17 cellular contexts compared by ENCODE assay signal in genomic region chr10:102670871-102671434, GRCh38. TPM values are rescaled to one million over a fixed set of nuclear protein-coding genes. Genes with fewer than 3 reads are reported as not detected.
DNase-seq lines count a peak whose midpoint lies in the region; ATAC-seq, FAIRE-seq and TF ChIP-seq lines count a peak whose summit lies in the region.
"Had no signal": no experiment of that assay in that cellular context is flagged by ENCODE, and none has a peak within 500 bp of the region (broad histone marks: within the 10 kb centered on the region; RNA-seq: fewer than 3 reads in every experiment).

No MANE protein-coding gene starts in this region.

- H3K9ac ChIP-seq in IMR-90 (ENCODE audit: low read depth, low read length), result no peak overlapping the region
- peak overlapping the region in 1 of 2 experiments; percentile 45; a peak in 1 of 4 replicates for H3K9ac ChIP-seq in K562 (ENCODE audit: insufficient read depth in 1 of 2, low read depth in 2 of 2, low read length in 2 of 2)

- in situ Hi-C loops in IMR-90 (cut with MboI; ENCODE audit: low sequenced_read_pairs) (no loop called here), K562 (cut with MboI) (no loop called here)

- no peak overlapping the region for H3K4me2 ChIP-seq in IMR-90 (ENCODE audit: low read depth, low read length)
- peak overlapping the region; percentile 52 for H3K4me2 ChIP-seq in K562 (ENCODE audit: insufficient read depth, low read length)

- CTCF ChIA-PET in CD4-positive, alpha-beta memory T cell (lab: Charles Lee; ENCODE audit: partially characterized antibody), result interaction anchor here (0.7 to 4.4 kb wide), 9 partner anchors 8 to 63 kb away, joined by 3 to 39 read pairs (median 9); partner anchors contain the start of genes ARL3, SFXN2 and TRIM8
- CTCF ChIA-PET in IMR-90 (lab: Yijun Ruan, JAX), result no interaction called here
- CTCF ChIA-PET in K562 (lab: Yijun Ruan, JAX; ENCODE audit: low intra/inter-chr PET ratio), result no interaction called here

- no peak overlapping the region for H3K56ac ChIP-seq in IMR-90 (ENCODE audit: extremely low read depth, insufficient read depth, low read length)

- POLR2A ChIA-PET in CD4-positive, alpha-beta memory T cell (lab: Charles Lee; ENCODE audit: partially characterized antibody), result interaction anchor here (2.1 to 13.6 kb wide), 3 partner anchors 16 to 43 kb away, joined by 9 to 431 read pairs (median 10); partner anchors contain the start of genes ARL3, SFXN2 and TRIM8
- POLR2A ChIA-PET in IMR-90 (lab: Charles Lee; ENCODE audit: unreplicated experiment), result no interaction called here
- POLR2A ChIA-PET in K562 (lab: Yijun Ruan, JAX), result interaction anchor here (1.2 kb wide), 1 partner anchor 59 kb away, joined by 3 read pairs; no protein-coding TSS in a partner anchor

- no peak overlapping the region for H3K4me3 ChIP-seq in CD4-positive, alpha-beta memory T cell (ENCODE audit: low read length in 2 of 2)
- H3K4me3 ChIP-seq in IMR-90 (ENCODE audit: insufficient read depth, low read depth, low read length) (no peak overlapping the region), K562 (no peak overlapping the region), coronary artery (no peak overlapping the region)
- H3K4me3 ChIP-seq: gastrocnemius medialis, upper lobe of left lung had no signal

- no peaks in the 10 kb centered on the region for H3K36me3 ChIP-seq in CD4-positive, alpha-beta memory T cell (ENCODE audit: insufficient read depth, low read length)
- H3K36me3 ChIP-seq in IMR-90 (ENCODE audit: control insufficient read depth, insufficient read depth, low read length) (no peaks in the 10 kb centered on the region), K562 (ENCODE audit: control insufficient read depth, insufficient read depth, low read length) (no peaks in the 10 kb centered on the region)
- H3K36me3 ChIP-seq: gastrocnemius medialis, upper lobe of left lung had no signal

- peak overlapping the region in 4 of 7 donors; percentile 9 to 35 (median 27) for H3K27ac Mint-ChIP-seq in CD4-positive, alpha-beta memory T cell
- H3K27ac Mint-ChIP-seq in mesothelial cell of epicardium, result peak overlapping the region; percentile 30
- H3K27ac Mint-ChIP-seq: activated CD4-positive, alpha-beta T cell treated with anti-CD3 and anti-CD28 coated beads for 36 hours; activated naive CD8-positive, alpha-beta T cell; T-helper 1 cell treated with Interleukin-12 subunit alpha and Interleukin-12 subunit beta and Interleukin-4 antibody, amounts not matched to agents 30 μg/mL and 1 μg/mL, for 36 hours had no signal

- H2BK15ac ChIP-seq in IMR-90 (ENCODE audit: low read depth, low read length), result no peak overlapping the region

- no peaks in the 10 kb centered on the region for H3K27me3 Mint-ChIP-seq in CD4-positive, alpha-beta memory T cell
- H3K27me3 Mint-ChIP-seq in mesothelial cell of epicardium (ENCODE audit: low read depth), result no peaks in the 10 kb centered on the region
- H3K27me3 Mint-ChIP-seq: activated CD4-positive, alpha-beta T cell treated with anti-CD3 and anti-CD28 coated beads for 36 hours; activated naive CD8-positive, alpha-beta T cell had no signal

- H2BK20ac ChIP-seq in IMR-90 (ENCODE audit: low read depth, low read length), result 0 out of 2 replicates have a peak overlapping the region, but pooled peaks have one; percentile 5

- no CpG with 5 or more reads among the region's 6 CpGs for WGBS in IMR-90 (ENCODE audit: extremely low coverage in 2 of 2, insufficient read length in 1 of 2), 2 experiments
- 0% methylated on average over 6 of the region's 6 CpGs for WGBS in K562 (ENCODE audit: insufficient coverage, low coverage, missing lambda C conversion rate)

- H3K79me1 ChIP-seq in IMR-90 (ENCODE audit: low read depth in 1 of 2, low read length in 2 of 2), result peaks cover 0 to 29% of the 10 kb centered on the region in 2 experiments; a peak in 2 of 4 replicates

- H3K14ac ChIP-seq in IMR-90 (replicated peaks; ENCODE audit: low read depth, low read length), result 0 out of 2 replicates have a peak overlapping the region, but pooled peaks have one; percentile 29

- no peaks in the 10 kb centered on the region for H3K9me3 ChIP-seq in CD4-positive, alpha-beta memory T cell (ENCODE audit: control insufficient read depth in 1 of 2, low read length in 2 of 2)
- H3K9me3 ChIP-seq in IMR-90 (ENCODE audit: control insufficient read depth, insufficient read depth, low read length) (no peaks in the 10 kb centered on the region), K562 (replicated peaks; ENCODE audit: control insufficient read depth, insufficient read depth, low read depth, low read length) (no peaks in the 10 kb centered on the region)
- H3K9me3 ChIP-seq: gastrocnemius medialis, upper lobe of left lung had no signal

- no peak for DNase-seq in CD4-positive, alpha-beta memory T cell
- DNase-seq in IMR-90 (no peak), K562 (ENCODE audit: extremely low read depth in 1 of 4, low spot score in 3 of 4) (peak; percentile 56 to 69 (median 62)), mesothelial cell of epicardium (ENCODE audit: low spot score in 2 of 2, unreplicated experiment in 2 of 2) (no peak), RCC 7860 (ENCODE audit: low spot score) (no peak), coronary artery (ENCODE audit: low spot score) (no peak), occipital lobe (lab: John Stamatoyannopoulos, UW) (no peak)
- DNase-seq: activated CD4-positive, alpha-beta T cell treated with anti-CD3 and anti-CD28 coated beads for 36 hours; activated CD8-positive, alpha-beta memory T cell treated with anti-CD3 and anti-CD28 coated beads, Interleukin-2, amount 50 U/mL, for 4 hours; gastrocnemius medialis; midbrain; NCI-H1105 treated with DMSO at 0.1 percent for 48 hours; NCI-H526 treated with DMSO at 0.1 percent for 48 hours had no signal

- H3K9me3 Mint-ChIP-seq in CD4-positive, alpha-beta memory T cell, result peaks cover 0 to 2% (median 0%) of the 10 kb centered on the region in 8 donors
- H3K9me3 Mint-ChIP-seq in mesothelial cell of epicardium, result no peaks in the 10 kb centered on the region
- H3K9me3 Mint-ChIP-seq: T-helper 1 cell treated with Interleukin-12 subunit alpha and Interleukin-12 subunit beta and Interleukin-4 antibody, amounts not matched to agents 30 μg/mL and 1 μg/mL, for 36 hours had no signal

- no peak for TF ChIP-seq RAD21 in IMR-90 (IDR thresholded peaks at IDR 0.05; ENCODE audit: low read length)
- no peak for TF ChIP-seq RAD21 in K562 (CRISPR knock-in tag; conservative IDR thresholded peaks at IDR 0.05 in 1 of 2, IDR thresholded peaks at IDR 0.05 in 1 of 2)

- no peak overlapping the region for H4K8ac ChIP-seq in IMR-90 (ENCODE audit: low read depth in 2 of 2, low read length in 2 of 2)

- H2AFZ ChIP-seq in IMR-90 (replicated peaks; ENCODE audit: low read length, poor library complexity) (no peak overlapping the region), K562 (ENCODE audit: low read depth, low read length) (0 out of 2 replicates have a peak overlapping the region, but pooled peaks have one; percentile 6)

- no peak overlapping the region for H3K18ac ChIP-seq in IMR-90 (ENCODE audit: low read depth, low read length)

- no peak overlapping the region for H2BK120ac ChIP-seq in IMR-90 (ENCODE audit: low read depth, low read length)

- H3K36me3 Mint-ChIP-seq in CD4-positive, alpha-beta memory T cell, result no peaks in the 10 kb centered on the region
- H3K36me3 Mint-ChIP-seq in mesothelial cell of epicardium, result no peaks in the 10 kb centered on the region
- H3K36me3 Mint-ChIP-seq: activated naive CD8-positive, alpha-beta T cell had no signal

- no peak for TF ChIP-seq EP300 in K562 (IDR thresholded peaks at IDR 0.05; ENCODE audit: low read length)

- H3K27me3 ChIP-seq in CD4-positive, alpha-beta memory T cell (ENCODE audit: insufficient read depth, low read length), result no peaks in the 10 kb centered on the region
- no peaks in the 10 kb centered on the region for H3K27me3 ChIP-seq in IMR-90 (ENCODE audit: control insufficient read depth, insufficient read depth, low read length)
- no peaks in the 10 kb centered on the region for H3K27me3 ChIP-seq in K562 (ENCODE audit: control insufficient read depth in 2 of 2, insufficient read depth in 2 of 2, low read length in 2 of 2)
- H3K27me3 ChIP-seq: gastrocnemius medialis, upper lobe of left lung had no signal

- peak overlapping the region; percentile 38; the same call in 1 of the 2 replicates for H2AK5ac ChIP-seq in IMR-90 (ENCODE audit: low read depth, low read length)

- FAIRE-seq in K562 (lab: Jason Lieb, UNC), result peak; percentile 79
- FAIRE-seq in RCC 7860 (lab: Jason Lieb, UNC), result no peak

- ATAC-seq in IMR-90 (ENCODE audit: low read depth) (no peak), K562 (peak; percentile 75), GM21367 (IDR thresholded peaks at IDR 0.05; ENCODE audit: unreplicated experiment) (no peak)
- ATAC-seq: activated CD4-positive, alpha-beta T cell treated with anti-CD3 and anti-CD28 coated beads for 36 hours; gastrocnemius medialis had no signal

- H3K9me1 ChIP-seq in IMR-90 (ENCODE audit: insufficient read depth, low read length) (peaks cover 16% of the 10 kb centered on the region), K562 (ENCODE audit: control insufficient read depth, insufficient read depth, low read length) (no peaks in the 10 kb centered on the region)

- no peak overlapping the region for H4K91ac ChIP-seq in IMR-90 (ENCODE audit: insufficient read depth, low read depth, low read length)

- peaks cover 64% of the 10 kb centered on the region for H3K4me1 ChIP-seq in CD4-positive, alpha-beta memory T cell (ENCODE audit: insufficient read depth, low read length)
- H3K4me1 ChIP-seq in IMR-90 (ENCODE audit: control insufficient read depth, insufficient read depth, low read length) (peaks cover 35% of the 10 kb centered on the region), K562 (replicated peaks in 1 of 2; ENCODE audit: control insufficient read depth in 2 of 2, insufficient read depth in 2 of 2, low read length in 2 of 2) (peaks cover 31 to 40% of the 10 kb centered on the region in 2 experiments)

- H3K4ac ChIP-seq in IMR-90 (ENCODE audit: low read depth, low read length), result peak overlapping the region; percentile 23; the same call in 1 of the 2 replicates

- intact Hi-C loops in CD4-positive, alpha-beta memory T cell (cut with micrococcal nuclease), result no loop called here
- intact Hi-C loops in IMR-90 (cut with micrococcal nuclease), result no loop called here
- intact Hi-C loops in K562 (cut with micrococcal nuclease), result loop anchor here (5.0 kb wide), 1 partner anchor 41 kb away; the partner anchor contains the start of genes ARL3 and SFXN2

- no peak overlapping the region for H2BK5ac ChIP-seq in IMR-90 (ENCODE audit: low read depth, low read length, poor library complexity, severe bottlenecking)

- TF ChIP-seq CTCF in IMR-90 (conservative IDR thresholded peaks at IDR 0.05; ENCODE audit: low read depth, low read length), result no peak
- no peak for TF ChIP-seq CTCF in K562 (IDR thresholded peaks at IDR 0.05 in 2 of 3, conservative IDR thresholded peaks at IDR 0.05 in 1 of 3; ENCODE audit: insufficient read depth in 2 of 3, low read depth in 1 of 3, low read length in 3 of 3)
- TF ChIP-seq CTCF in mesothelial cell of epicardium (IDR thresholded peaks at IDR 0.05; ENCODE audit: unreplicated experiment), result no peak
- no peak for TF ChIP-seq CTCF in coronary artery (IDR thresholded peaks at IDR 0.05)

- TF ChIP-seq POLR2A in IMR-90 (IDR thresholded peaks at IDR 0.05; ENCODE audit: low read depth, low read length) (no peak), K562 (conservative IDR thresholded peaks at IDR 0.05) (no peak)

- H3K4me3 Mint-ChIP-seq in CD4-positive, alpha-beta memory T cell, result no peak overlapping the region
- no peak overlapping the region for H3K4me3 Mint-ChIP-seq in mesothelial cell of epicardium
- H3K4me3 Mint-ChIP-seq: activated CD4-positive, alpha-beta T cell treated with anti-CD3 and anti-CD28 coated beads for 36 hours; activated naive CD8-positive, alpha-beta T cell; T-helper 1 cell treated with Interleukin-12 subunit alpha and Interleukin-12 subunit beta and Interleukin-4 antibody, amounts not matched to agents 30 μg/mL and 1 μg/mL, for 36 hours had no signal

- no peak overlapping the region; the same call in 1 of the 2 replicates for H3K23ac ChIP-seq in IMR-90 (ENCODE audit: low read depth, low read length)

- no peaks in the 10 kb centered on the region for H4K20me1 ChIP-seq in IMR-90 (ENCODE audit: insufficient read depth, low read length)
- no peaks in the 10 kb centered on the region for H4K20me1 ChIP-seq in K562 (replicated peaks; ENCODE audit: control insufficient read depth, insufficient read depth, low read length)

- BruUV-seq in IMR-90 (replicated peaks; lab: Mats Ljungman, UMichigan), result no TSS peak
- BruUV-seq in K562 (replicated peaks; lab: Mats Ljungman, UMichigan), result no TSS peak

- no peaks in the 10 kb centered on the region for H3K79me2 ChIP-seq in K562 (ENCODE audit: control insufficient read depth, insufficient read depth, low read length)

- H3K4me1 Mint-ChIP-seq in CD4-positive, alpha-beta memory T cell, result peaks cover 33 to 64% (median 43%) of the 10 kb centered on the region in 4 donors
- peaks cover 42% of the 10 kb centered on the region for H3K4me1 Mint-ChIP-seq in mesothelial cell of epicardium

- H4K5ac ChIP-seq in IMR-90 (ENCODE audit: low read depth, low read length), result no peak overlapping the region

- H2AK9ac ChIP-seq in IMR-90 (replicated peaks; ENCODE audit: low read depth, low read length, poor library complexity), result no peak overlapping the region

- no peak overlapping the region for H3K27ac ChIP-seq in CD4-positive, alpha-beta memory T cell (ENCODE audit: low read depth, low read length)
- H3K27ac ChIP-seq in IMR-90 (ENCODE audit: insufficient read depth, low read length) (no peak overlapping the region), K562 (ENCODE audit: extremely low read depth, low read depth, low read length) (no peak overlapping the region), coronary artery (peak overlapping the region in 1 of 2 donors; percentile 86)

- dilution Hi-C loops in IMR-90 (cut with HindIII; ENCODE audit: low sequenced_read_pairs, unreplicated experiment), result no loop called here

RNA-seq across cellular contexts. Expression of gene TRIM8, which starts 26.7 kb away (rescaled TPM):
- 10 to 100 TPM; 68.4 to 71.6 TPM for total RNA-seq in CD4-positive, alpha-beta memory T cell
- 10 to 100 TPM; 33.0 to 56.4 TPM for polyA plus RNA-seq in CD4-positive, alpha-beta memory T cell
- 25.5 and 30.0 TPM in 2 replicates for total RNA-seq in IMR-90 (2012; rRNA removed)
- polyA plus RNA-seq in IMR-90 (2012; rRNA removed), result 124 and 126 TPM in 2 replicates
- polyA plus RNA-seq in IMR-90 (2012; cell fraction: cytosol; rRNA removed), result 102 and 174 TPM in 2 replicates
- polyA plus RNA-seq in IMR-90 (2012; cell fraction: nucleus; rRNA removed; ENCODE audit: low replicate concordance), result 82.9 and 135 TPM in 2 replicates
- total RNA-seq in K562 (2011; cell fraction: chromatin; rRNA removed; ENCODE audit: low replicate concordance), result 16.6 and 38.8 TPM in 2 replicates
- total RNA-seq in K562 (2011; cell fraction: nucleolus; rRNA removed), result 21.6 and 25.2 TPM in 2 replicates
- 17.2 and 24.7 TPM in 2 replicates for total RNA-seq in K562 (2011; cell fraction: nucleoplasm; rRNA removed)
- 13.4 and 14.1 TPM in 2 replicates for total RNA-seq in K562 (2014; rRNA removed)
- total RNA-seq in K562 (2014; rRNA removed; fragmentation: Illumina TruSeq; extraction: Trizol), result 7.3 and 7.5 TPM in 2 replicates
- total RNA-seq in K562 (2015; rRNA removed; fragmentation: Illumina TruSeq; extraction: Trizol), result 8.9 and 9.7 TPM in 2 replicates
- total RNA-seq in K562 (2021), result 26.0 and 27.2 TPM in 2 replicates
- 9.1 and 11.2 TPM in 2 replicates for polyA plus RNA-seq in K562 (2011; rRNA removed)
- polyA plus RNA-seq in K562 (2011; cell fraction: cytosol; rRNA removed), result 6.0 and 15.5 TPM in 2 replicates
- 13.8 and 26.7 TPM in 2 replicates for polyA plus RNA-seq in K562 (2011; cell fraction: nucleus; rRNA removed)
- polyA plus RNA-seq in K562 (2012), result 23.8 and 28.1 TPM in 2 replicates
- 11.3 and 21.4 TPM in 2 replicates for polyA plus RNA-seq in K562 (2014; fragmentation: Illumina TruSeq; extraction: Trizol)
- polyA plus RNA-seq in K562 (2014; fragmentation: Nextera tagmentation; extraction: Ambion mirVana), result 1 to 10 TPM; 1.7 to 3.2 TPM
- polyA plus RNA-seq in K562 (2014; rRNA removed), result 12.6 and 20.4 TPM in 2 replicates
- polyA minus RNA-seq in K562 (2011; rRNA and poly(A)+ RNA removed), result 5.7 and 5.9 TPM in 2 replicates
- polyA minus RNA-seq in K562 (2011; cell fraction: cytosol; rRNA and poly(A)+ RNA removed), result 9.7 and 9.8 TPM in 2 replicates
- 9.2 and 11.4 TPM in 2 replicates for polyA minus RNA-seq in K562 (2011; cell fraction: nucleus; rRNA and poly(A)+ RNA removed)
- 74.3 to 85.3 TPM (median 79.2 TPM) in 3 replicates for total RNA-seq in mesothelial cell of epicardium
- total RNA-seq in occipital lobe, result 23.4 TPM

RNA-seq across cellular contexts. Expression of gene ARL3, which starts 43.2 kb away (rescaled TPM):
- 1 to 10 TPM; 3.7 to 4.0 TPM for total RNA-seq in CD4-positive, alpha-beta memory T cell
- 1 to 10 TPM; 5.8 to 7.3 TPM for polyA plus RNA-seq in CD4-positive, alpha-beta memory T cell
- total RNA-seq in IMR-90 (2012; rRNA removed) (5.0 and 11.7 TPM in 2 replicates), K562 (2014; rRNA removed) (2.7 and 2.9 TPM in 2 replicates), K562 (2014; rRNA removed; fragmentation: Illumina TruSeq; extraction: Trizol) (3.5 and 3.8 TPM in 2 replicates), K562 (2015; rRNA removed; fragmentation: Illumina TruSeq; extraction: Trizol) (2.9 and 3.2 TPM in 2 replicates), K562 (2021) (4.2 and 4.6 TPM in 2 replicates), mesothelial cell of epicardium (13.0 to 13.9 TPM (median 13.7 TPM) in 3 replicates), occipital lobe (31.2 TPM)
- polyA plus RNA-seq in IMR-90 (2012; rRNA removed) (12.9 and 14.3 TPM in 2 replicates), K562 (2011; rRNA removed) (4.8 and 5.5 TPM in 2 replicates), K562 (2014; fragmentation: Illumina TruSeq; extraction: Trizol) (4.2 and 5.5 TPM in 2 replicates), K562 (2014; fragmentation: Nextera tagmentation; extraction: Ambion mirVana) (1 to 10 TPM; 8.2 to 8.9 TPM), K562 (2014; rRNA removed) (5.1 and 5.2 TPM in 2 replicates)
- 3.5 and 7.4 TPM in 2 replicates for polyA plus RNA-seq in IMR-90 (2012; cell fraction: cytosol; rRNA removed)
- 1.1 and 4.1 TPM in 2 replicates for polyA plus RNA-seq in IMR-90 (2012; cell fraction: nucleus; rRNA removed; ENCODE audit: low replicate concordance)
- 2.0 and 2.1 TPM in 2 replicates for total RNA-seq in K562 (2011; cell fraction: chromatin; rRNA removed; ENCODE audit: low replicate concordance)
- 0.83 and 1.7 TPM in 2 replicates for total RNA-seq in K562 (2011; cell fraction: nucleolus; rRNA removed)
- 2.2 and 2.7 TPM in 2 replicates for total RNA-seq in K562 (2011; cell fraction: nucleoplasm; rRNA removed)
- polyA plus RNA-seq in K562 (2011; cell fraction: cytosol; rRNA removed), result 1.7 and 3.3 TPM in 2 replicates
- polyA plus RNA-seq in K562 (2011; cell fraction: nucleus; rRNA removed), result 1.2 and 2.4 TPM in 2 replicates
- 5.7 and 6.9 TPM in 2 replicates for polyA plus RNA-seq in K562 (2012)
- 2.6 and 3.0 TPM in 2 replicates for polyA minus RNA-seq in K562 (2011; rRNA and poly(A)+ RNA removed)
- 0.46 and 0.76 TPM in 2 replicates for polyA minus RNA-seq in K562 (2011; cell fraction: cytosol; rRNA and poly(A)+ RNA removed)
- 0.40 and 1.2 TPM in 2 replicates for polyA minus RNA-seq in K562 (2011; cell fraction: nucleus; rRNA and poly(A)+ RNA removed)

RNA-seq across cellular contexts. Expression of gene SFXN2, which starts 43.5 kb away (rescaled TPM):
- total RNA-seq in CD4-positive, alpha-beta memory T cell, result 10 to 100 TPM; 20.2 to 21.7 TPM
- 10 to 100 TPM in 1 of 2 donors, 1 to 10 TPM in 1; 9.5 to 11.4 TPM for polyA plus RNA-seq in CD4-positive, alpha-beta memory T cell
- total RNA-seq in IMR-90 (2012; rRNA removed), result 4.2 and 11.7 TPM in 2 replicates
- 6.9 TPM in 2 replicates for polyA plus RNA-seq in IMR-90 (2012; rRNA removed)
- polyA plus RNA-seq in IMR-90 (2012; cell fraction: cytosol; rRNA removed), result 4.3 and 7.5 TPM in 2 replicates
- polyA plus RNA-seq in IMR-90 (2012; cell fraction: nucleus; rRNA removed; ENCODE audit: low replicate concordance), result 11.8 and 18.9 TPM in 2 replicates
- 14.9 and 58.6 TPM in 2 replicates for total RNA-seq in K562 (2011; cell fraction: chromatin; rRNA removed; ENCODE audit: low replicate concordance)
- total RNA-seq in K562 (2011; cell fraction: nucleolus; rRNA removed), result 43.2 and 44.1 TPM in 2 replicates
- total RNA-seq in K562 (2011; cell fraction: nucleoplasm; rRNA removed), result 24.3 and 31.1 TPM in 2 replicates
- 7.3 and 11.4 TPM in 2 replicates for total RNA-seq in K562 (2014; rRNA removed)
- total RNA-seq in K562 (2014; rRNA removed; fragmentation: Illumina TruSeq; extraction: Trizol), result 17.1 and 22.5 TPM in 2 replicates
- total RNA-seq in K562 (2015; rRNA removed; fragmentation: Illumina TruSeq; extraction: Trizol), result 14.6 and 15.7 TPM in 2 replicates
- total RNA-seq in K562 (2021), result 20.6 and 23.8 TPM in 2 replicates
- polyA plus RNA-seq in K562 (2011; rRNA removed), result 10.7 and 14.5 TPM in 2 replicates
- polyA plus RNA-seq in K562 (2011; cell fraction: cytosol; rRNA removed), result 14.2 and 18.2 TPM in 2 replicates
- polyA plus RNA-seq in K562 (2011; cell fraction: nucleus; rRNA removed), result 15.5 and 26.3 TPM in 2 replicates
- polyA plus RNA-seq in K562 (2012), result 8.3 and 15.5 TPM in 2 replicates
- 23.7 and 24.1 TPM in 2 replicates for polyA plus RNA-seq in K562 (2014; fragmentation: Illumina TruSeq; extraction: Trizol)
- 10 to 100 TPM; 12.0 to 20.4 TPM for polyA plus RNA-seq in K562 (2014; fragmentation: Nextera tagmentation; extraction: Ambion mirVana)
- polyA plus RNA-seq in K562 (2014; rRNA removed), result 13.9 and 23.3 TPM in 2 replicates
- 12.0 and 24.9 TPM in 2 replicates for polyA minus RNA-seq in K562 (2011; rRNA and poly(A)+ RNA removed)
- 13.3 and 15.2 TPM in 2 replicates for polyA minus RNA-seq in K562 (2011; cell fraction: cytosol; rRNA and poly(A)+ RNA removed)
- polyA minus RNA-seq in K562 (2011; cell fraction: nucleus; rRNA and poly(A)+ RNA removed), result 20.9 and 24.4 TPM in 2 replicates
- total RNA-seq in mesothelial cell of epicardium, result 33.3 to 36.8 TPM (median 34.9 TPM) in 3 replicates
- total RNA-seq in occipital lobe, result 4.8 TPM

Comparison
In these comparisons a context has a peak if more than half of its experiments do, and no peak if none do; other contexts are left out.
1. DNase-seq: peak in K562 (4 of 4); none in CD4-positive, alpha-beta memory T cell (0 of 5), IMR-90 (single experiment), mesothelial cell of epicardium (0 of 2), RCC 7860 (single experiment), coronary artery (single experiment) and occipital lobe (single experiment).